In genomic region chr16:7390974-7391373, GRCh38 we compare ENCODE assay signal across 35 cellular contexts. TPM values are rescaled to one million over a fixed set of nuclear protein-coding genes. Genes with fewer than 3 reads are reported as not detected.
"Had no signal": no experiment of that assay in that cellular context is flagged by ENCODE, and none has a peak within 500 bp of the region (broad histone marks: within the 10 kb centered on the region; RNA-seq: fewer than 3 reads in every experiment).

No MANE protein-coding gene starts in this region.

- DNase-seq: activated CD4-positive, alpha-beta T cell treated with anti-CD3 and anti-CD28 coated beads, Interleukin-2, amount 10 ng/mL, durations not matched to agents 24 days and 14 days; activated CD4-positive, alpha-beta T cell treated with anti-CD3 and anti-CD28 coated beads, Interleukin-2, amount 50 U/mL, for 4 hours; activated CD4-positive, CD25-positive, alpha-beta regulatory T cell; activated CD8-positive, alpha-beta T cell treated with anti-CD3 and anti-CD28 coated beads for 36 hours; activated effector memory CD4-positive, alpha-beta T cell treated with anti-CD3 and anti-CD28 coated beads, Interleukin-2, amount 50 U/mL, for 16 hours; activated naive CD4-positive, alpha-beta T cell treated with Interleukin-2 at 50 U/mL for 16 hours; activated naive CD8-positive, alpha-beta T cell treated with anti-CD3 and anti-CD28 coated beads, Interleukin-2, amount 10 ng/mL, durations not matched to agents 7 days and 5 days; activated T-cell treated with anti-CD3 and anti-CD28 coated beads, Interleukin-2, amount 50 U/mL, for 1 hour; activated T-cell treated with anti-CD3 and anti-CD28 coated beads, Interleukin-2, amount 50 U/mL, for 72 hours; body of pancreas; caudate nucleus; Karpas-422; KBM-7; NCI-H1105; NCI-H1417 treated with DMSO at 0.1 percent for 48 hours; NCI-H187 treated with DMSO at 0.1 percent for 48 hours; NCI-H2081; NCI-H2171 treated with DMSO at 0.1 percent for 48 hours; NCI-H2227 treated with DMSO at 0.1 percent for 48 hours; NCI-H446; NCI-H510A treated with DMSO at 0.1 percent for 48 hours; NCI-H526 treated with DMSO at 0.1 percent for 48 hours; NCI-H774; SIG-M5; SW 1271; T-helper 1 cell; T-helper 2 cell; T-helper 9 cell had no signal

- H3K9me3 ChIP-seq: body of pancreas had no signal

- H3K4me3 ChIP-seq: body of pancreas, breast epithelium had no signal

- H3K36me3 ChIP-seq: breast epithelium had no signal

- H3K27me3 ChIP-seq: body of pancreas, breast epithelium had no signal

- ATAC-seq: activated CD8-positive, alpha-beta T cell treated with anti-CD3 and anti-CD28 coated beads for 36 hours; activated T-cell treated with anti-CD3 and anti-CD28 coated beads, Interleukin-2, amount 50 U/mL, for 72 hours; activated T-helper 17 cell treated with anti-CD3 and anti-CD28 coated beads, Interleukin-2, amount 50 U/mL, for 72 hours; body of pancreas; Panc1 had no signal

- H3K27ac ChIP-seq: body of pancreas, breast epithelium, VCaP had no signal

- H3K4me1 ChIP-seq: body of pancreas, breast epithelium had no signal

RNA-seq across cellular contexts. Expression of gene RBFOX1, which starts 58.3 kb away (rescaled TPM):
- total RNA-seq: activated CD4-positive, alpha-beta T cell treated with anti-CD3 and anti-CD28 coated beads, Interleukin-2, amount 10 ng/mL, durations not matched to agents 24 days and 14 days; activated CD8-positive, alpha-beta memory T cell treated with anti-CD3 and anti-CD28 coated beads for 36 hours; activated CD8-positive, alpha-beta T cell treated with anti-CD3 and anti-CD28 coated beads for 36 hours; activated naive CD8-positive, alpha-beta T cell treated with anti-CD3 and anti-CD28 coated beads, Interleukin-2, amount 10 ng/mL, durations not matched to agents 7 days and 5 days; activated T-cell treated with anti-CD3 and anti-CD28 coated beads, Interleukin-2, amount 50 U/mL, for 72 hours; activated T-helper 17 cell treated with anti-CD3 and anti-CD28 coated beads, Interleukin-2, amount 50 U/mL, for 72 hours; body of pancreas; MCF 10A had no signal
- polyA plus RNA-seq: IgD-negative memory B cell had no signal
